22 cellular contexts compared by ENCODE assay signal in genomic region chr9:137384116-137384756, GRCh38. TPM values are rescaled to one million over a fixed set of nuclear protein-coding genes. Genes with fewer than 3 reads are reported as not detected.
DNase-seq lines count a peak whose midpoint lies in the region; ATAC-seq and TF ChIP-seq lines count a peak whose summit lies in the region.
"Had no signal": no experiment of that assay in that cellular context is flagged by ENCODE, and none has a peak within 500 bp of the region (broad histone marks: within the 10 kb centered on the region; RNA-seq: fewer than 3 reads in every experiment).

No MANE protein-coding gene starts in this region.

- H3K36me3 Mint-ChIP-seq in stimulated activated effector memory CD8-positive, alpha-beta T cell treated with anti-CD3 and anti-CD28 coated beads, Interleukin-12 subunit alpha, Interleukin-12 subunit beta, amount 100 ng/mL, for 72 hours: no peaks in the 10 kb centered on the region
- H3K36me3 Mint-ChIP-seq in stimulated activated naive B cell treated with anti-CD40 and anti-IgM and Interleukin-4, amounts not matched to agents 10 μg/mL and 1 μg/mL and 100 μg/mL, for 72 hours: peaks cover under 1 to 3% of the 10 kb centered on the region in 2 donors

- no peak overlapping the region for H3K4me3 ChIP-seq in heart left ventricle
- H3K4me3 ChIP-seq in adrenal gland: no peak overlapping the region
- H3K4me3 ChIP-seq in mucosa of descending colon: no peak overlapping the region
- H3K4me3 ChIP-seq: lung, spleen, testis had no signal

- H3K27ac ChIP-seq in heart left ventricle: no peak overlapping the region
- no peak overlapping the region for H3K27ac ChIP-seq in adrenal gland
- H3K27ac ChIP-seq: neutrophil, testis had no signal

- H3K9me3 Mint-ChIP-seq in stimulated activated effector memory CD8-positive, alpha-beta T cell treated with anti-CD3 and anti-CD28 coated beads, Interleukin-12 subunit alpha, Interleukin-12 subunit beta, amount 100 ng/mL, for 72 hours: no peaks in the 10 kb centered on the region
- no peaks in the 10 kb centered on the region for H3K9me3 Mint-ChIP-seq in stimulated activated naive B cell treated with anti-CD40 and anti-IgM and Interleukin-4, amounts not matched to agents 10 μg/mL and 1 μg/mL and 100 μg/mL, for 72 hours
- H3K9me3 Mint-ChIP-seq: activated CD4-positive, alpha-beta memory T cell treated with anti-CD3 and anti-CD28 coated beads, Interleukin-2, amount 10 ng/mL, durations not matched to agents 7 days and 5 days; stimulated activated memory B cell treated with anti-CD40 and anti-IgM and Interleukin-4, amounts not matched to agents 10 μg/mL and 1 μg/mL and 100 μg/mL, for 72 hours had no signal

- ATAC-seq in heart left ventricle: no peak
- ATAC-seq in Right ventricle myocardium superior (ENCODE audit: poor library complexity): no peak
- ATAC-seq in mucosa of descending colon: no peak
- ATAC-seq in stimulated activated effector memory CD8-positive, alpha-beta T cell treated with anti-CD3 and anti-CD28 coated beads, Interleukin-12 subunit alpha, Interleukin-12 subunit beta, amount 100 ng/mL, for 72 hours: no peak
- no peak for ATAC-seq in stimulated activated naive B cell treated with anti-CD40 and anti-IgM and Interleukin-4, amounts not matched to agents 10 μg/mL and 1 μg/mL and 100 μg/mL, for 72 hours (replicated peaks)
- ATAC-seq in GM18868 (IDR thresholded peaks at IDR 0.05; ENCODE audit: unreplicated experiment): no peak
- ATAC-seq: stimulated activated memory B cell treated with anti-CD40 and anti-IgM and Interleukin-4, amounts not matched to agents 10 μg/mL and 1 μg/mL and 100 μg/mL, for 72 hours had no signal

- peaks cover 5 to 26% (median 14%) of the 10 kb centered on the region in 12 donors for H3K4me1 ChIP-seq in heart left ventricle
- H3K4me1 ChIP-seq in adrenal gland (replicated peaks in 1 of 2): peaks cover 0 to 6% of the 10 kb centered on the region in 2 donors
- H3K4me1 ChIP-seq in mucosa of descending colon (ENCODE audit: low read depth): peaks cover 2% of the 10 kb centered on the region

- WGBS in heart left ventricle, 4 donors: 93 to 94% (median 93%) methylated on average over 23 to 25 of the region's 25 CpGs
- 73 to 83% (median 75%) methylated on average over 20 to 25 of the region's 25 CpGs for WGBS in adrenal gland, 4 donors

- peaks cover 13% of the 10 kb centered on the region for H3K4me1 Mint-ChIP-seq in stimulated activated effector memory CD8-positive, alpha-beta T cell treated with anti-CD3 and anti-CD28 coated beads, Interleukin-12 subunit alpha, Interleukin-12 subunit beta, amount 100 ng/mL, for 72 hours
- peaks cover 4 to 6% of the 10 kb centered on the region in 2 donors for H3K4me1 Mint-ChIP-seq in stimulated activated naive B cell treated with anti-CD40 and anti-IgM and Interleukin-4, amounts not matched to agents 10 μg/mL and 1 μg/mL and 100 μg/mL, for 72 hours
- H3K4me1 Mint-ChIP-seq: stimulated activated memory B cell treated with anti-CD40 and anti-IgM and Interleukin-4, amounts not matched to agents 10 μg/mL and 1 μg/mL and 100 μg/mL, for 72 hours had no signal

- H3K27me3 Mint-ChIP-seq in stimulated activated naive B cell treated with anti-CD40 and anti-IgM and Interleukin-4, amounts not matched to agents 10 μg/mL and 1 μg/mL and 100 μg/mL, for 72 hours: no peaks in the 10 kb centered on the region
- H3K27me3 Mint-ChIP-seq: activated CD4-positive, alpha-beta memory T cell treated with anti-CD3 and anti-CD28 coated beads, Interleukin-2, amount 10 ng/mL, durations not matched to agents 7 days and 5 days; stimulated activated memory B cell treated with anti-CD40 and anti-IgM and Interleukin-4, amounts not matched to agents 10 μg/mL and 1 μg/mL and 100 μg/mL, for 72 hours had no signal

- DNase-seq in heart left ventricle (peak in 4 of 5 donors; percentile 3 to 15 (median 8)), Right ventricle myocardium superior (no peak), adrenal gland (peak in 5 of 7 donors; percentile 51 to 62 (median 58)), mucosa of descending colon (peak in 2 of 3 donors; percentile 7 to 25), ecto neural progenitor cell (ENCODE audit: low spot score) (no peak)
- no peak for DNase-seq in stimulated activated effector memory CD8-positive, alpha-beta T cell treated with anti-CD3 and anti-CD28 coated beads, Interleukin-12 subunit alpha, Interleukin-12 subunit beta, amount 100 ng/mL, for 72 hours (ENCODE audit: low spot score in 2 of 2)
- no peak for DNase-seq in stimulated activated naive B cell treated with anti-CD40 and anti-IgM and Interleukin-4, amounts not matched to agents 10 μg/mL and 1 μg/mL and 100 μg/mL, for 72 hours
- DNase-seq: activated CD4-positive, alpha-beta memory T cell treated with anti-CD3 and anti-CD28 coated beads, Interleukin-2, amount 10 ng/mL, durations not matched to agents 7 days and 5 days; C1 segment of cervical spinal cord; EL; kidney glomerular epithelial cell; NCI-H2081 treated with DMSO at 0.1 percent for 48 hours; stimulated activated CD4-positive, alpha-beta T cell treated with anti-CD3 and anti-CD28 coated beads, Interleukin-2, amount 100 ng/mL, for 48 hours; testis had no signal

- TF ChIP-seq CTCF in heart left ventricle (IDR thresholded peaks at IDR 0.05) (no peak), adrenal gland (IDR thresholded peaks at IDR 0.05) (no peak), mucosa of descending colon (IDR thresholded peaks at IDR 0.05) (no peak)

- no peaks in the 10 kb centered on the region for H3K27me3 ChIP-seq in heart left ventricle
- no peaks in the 10 kb centered on the region for H3K27me3 ChIP-seq in adrenal gland
- H3K27me3 ChIP-seq: neutrophil, spleen, testis had no signal

- no peak for TF ChIP-seq POLR2A in heart left ventricle (IDR thresholded peaks at IDR 0.05)
- TF ChIP-seq POLR2A in adrenal gland (IDR thresholded peaks at IDR 0.05): no peak

- H3K4me3 Mint-ChIP-seq in stimulated activated effector memory CD8-positive, alpha-beta T cell treated with anti-CD3 and anti-CD28 coated beads, Interleukin-12 subunit alpha, Interleukin-12 subunit beta, amount 100 ng/mL, for 72 hours: no peak overlapping the region
- H3K4me3 Mint-ChIP-seq in stimulated activated naive B cell treated with anti-CD40 and anti-IgM and Interleukin-4, amounts not matched to agents 10 μg/mL and 1 μg/mL and 100 μg/mL, for 72 hours: no peak overlapping the region
- H3K4me3 Mint-ChIP-seq: activated CD4-positive, alpha-beta memory T cell treated with anti-CD3 and anti-CD28 coated beads, Interleukin-2, amount 10 ng/mL, durations not matched to agents 7 days and 5 days; stimulated activated memory B cell treated with anti-CD40 and anti-IgM and Interleukin-4, amounts not matched to agents 10 μg/mL and 1 μg/mL and 100 μg/mL, for 72 hours had no signal

- H3K27ac Mint-ChIP-seq in stimulated activated effector memory CD8-positive, alpha-beta T cell treated with anti-CD3 and anti-CD28 coated beads, Interleukin-12 subunit alpha, Interleukin-12 subunit beta, amount 100 ng/mL, for 72 hours: peak overlapping the region; percentile 38
- H3K27ac Mint-ChIP-seq in stimulated activated naive B cell treated with anti-CD40 and anti-IgM and Interleukin-4, amounts not matched to agents 10 μg/mL and 1 μg/mL and 100 μg/mL, for 72 hours: no peak overlapping the region
- H3K27ac Mint-ChIP-seq: activated CD4-positive, alpha-beta memory T cell treated with anti-CD3 and anti-CD28 coated beads, Interleukin-2, amount 10 ng/mL, durations not matched to agents 7 days and 5 days; stimulated activated memory B cell treated with anti-CD40 and anti-IgM and Interleukin-4, amounts not matched to agents 10 μg/mL and 1 μg/mL and 100 μg/mL, for 72 hours had no signal

- intact Hi-C loops in heart left ventricle (cut with DNase I): no loop called here
- intact Hi-C loops in Right ventricle myocardium superior (cut with DNase I): no loop called here
- intact Hi-C loops in adrenal gland (cut with DNase I): no loop called here
- intact Hi-C loops in mucosa of descending colon (cut with DNase I, micrococcal nuclease): no loop called here

- H3K9me3 ChIP-seq in heart left ventricle (no peaks in the 10 kb centered on the region), adrenal gland (replicated peaks in 1 of 3) (no peaks in the 10 kb centered on the region), mucosa of descending colon (no peaks in the 10 kb centered on the region)
- H3K9me3 ChIP-seq: spleen, testis had no signal

- H3K36me3 ChIP-seq in heart left ventricle: peaks cover 0 to 3% (median 0%) of the 10 kb centered on the region in 9 donors
- no peaks in the 10 kb centered on the region for H3K36me3 ChIP-seq in adrenal gland (replicated peaks in 1 of 2)
- H3K36me3 ChIP-seq in mucosa of descending colon (ENCODE audit: low read depth): no peaks in the 10 kb centered on the region
- H3K36me3 ChIP-seq: neutrophil had no signal

RNA-seq across cellular contexts. Expression of gene EXD3, which starts 38.7 kb away (rescaled TPM):
- total RNA-seq in heart left ventricle (10 to 100 TPM in 2 of 9 donors, 1 to 10 TPM in 7; 4.1 to 12.9 (median 8.6) TPM), Right ventricle myocardium superior (6.9 TPM), adrenal gland (10 to 100 TPM in 7 of 8 donors, 1 to 10 TPM in 1; 8.5 to 38.6 (median 23.9) TPM), mucosa of descending colon (10 to 100 TPM; 39.4 to 56.7 (median 40.1) TPM)
- polyA plus RNA-seq in heart left ventricle (10 to 100 TPM in 1 of 2 donors, 1 to 10 TPM in 1; 5.6 to 15.2 TPM), adrenal gland (100 to 1,000 TPM in 1 of 3 donors, 10 to 100 TPM in 1, 1 to 10 TPM in 1; 1.2 to 111 (median 41.0) TPM)

RNA-seq across cellular contexts. Expression of gene NOXA1, which starts 39.0 kb away (rescaled TPM):
- total RNA-seq in heart left ventricle: 1 to 10 TPM in 8 of 9 donors, under 1 TPM in 1; 0.81 to 5.5 (median 2.7) TPM
- 1 to 10 TPM in 1 of 2 donors, under 1 TPM in 1; 0.44 to 4.1 TPM for polyA plus RNA-seq in heart left ventricle
- total RNA-seq in Right ventricle myocardium superior: 1.7 TPM
- 10 to 100 TPM in 2 of 8 donors, 1 to 10 TPM in 6; 4.4 to 12.6 (median 9.3) TPM for total RNA-seq in adrenal gland
- 10 to 100 TPM in 2 of 3 donors, not detected in 1; 23.5 to 50.7 TPM for polyA plus RNA-seq in adrenal gland
- 10 to 100 TPM; 18.0 to 41.5 (median 27.2) TPM for total RNA-seq in mucosa of descending colon
- total RNA-seq: M059J had no signal

RNA-seq across cellular contexts. Expression of gene ENTPD8, which starts 56.9 kb away (rescaled TPM):
- total RNA-seq in heart left ventricle (not detected), Right ventricle myocardium superior (not detected), adrenal gland (under 1 TPM in 3 of 8 donors, not detected in 5; 0.14 to 0.20 (median 0.19) TPM), mucosa of descending colon (100 to 1,000 TPM in 1 of 3 donors, 10 to 100 TPM in 2; 36.7 to 127 (median 74.8) TPM)
- polyA plus RNA-seq in heart left ventricle (not detected), adrenal gland (under 1 TPM in 2 of 3 donors, not detected in 1; 0.16 to 0.17 TPM)
- total RNA-seq: A673; activated CD4-positive, alpha-beta memory T cell treated with anti-CD3 and anti-CD28 coated beads, Interleukin-2, amount 10 ng/mL, durations not matched to agents 7 days and 5 days; cardiac septum; M059J had no signal

Comparison
In these comparisons a context has a peak if more than half of its experiments do, and no peak if none do; other contexts are left out.
1. DNase-seq: peak in heart left ventricle (4 of 5), adrenal gland (5 of 7) and mucosa of descending colon (2 of 3); none in Right ventricle myocardium superior (single experiment), stimulated activated effector memory CD8-positive, alpha-beta T cell treated with anti-CD3 and anti-CD28 coated beads, Interleukin-12 subunit alpha, Interleukin-12 subunit beta, amount 100 ng/mL, for 72 hours (0 of 2), ecto neural progenitor cell (single experiment) and stimulated activated naive B cell treated with anti-CD40 and anti-IgM and Interleukin-4, amounts not matched to agents 10 μg/mL and 1 μg/mL and 100 μg/mL, for 72 hours (single experiment).
2. RNA of gene ENTPD8, which starts 56.9 kb away (total RNA-seq): 36.7 to 127 TPM in mucosa of descending colon; 0.14 to 0.20 TPM in adrenal gland, not detected in heart left ventricle and not detected in Right ventricle myocardium superior (single experiment); every median in the first group is over 10 times any median in the second.